In the genomic region with DNA sequence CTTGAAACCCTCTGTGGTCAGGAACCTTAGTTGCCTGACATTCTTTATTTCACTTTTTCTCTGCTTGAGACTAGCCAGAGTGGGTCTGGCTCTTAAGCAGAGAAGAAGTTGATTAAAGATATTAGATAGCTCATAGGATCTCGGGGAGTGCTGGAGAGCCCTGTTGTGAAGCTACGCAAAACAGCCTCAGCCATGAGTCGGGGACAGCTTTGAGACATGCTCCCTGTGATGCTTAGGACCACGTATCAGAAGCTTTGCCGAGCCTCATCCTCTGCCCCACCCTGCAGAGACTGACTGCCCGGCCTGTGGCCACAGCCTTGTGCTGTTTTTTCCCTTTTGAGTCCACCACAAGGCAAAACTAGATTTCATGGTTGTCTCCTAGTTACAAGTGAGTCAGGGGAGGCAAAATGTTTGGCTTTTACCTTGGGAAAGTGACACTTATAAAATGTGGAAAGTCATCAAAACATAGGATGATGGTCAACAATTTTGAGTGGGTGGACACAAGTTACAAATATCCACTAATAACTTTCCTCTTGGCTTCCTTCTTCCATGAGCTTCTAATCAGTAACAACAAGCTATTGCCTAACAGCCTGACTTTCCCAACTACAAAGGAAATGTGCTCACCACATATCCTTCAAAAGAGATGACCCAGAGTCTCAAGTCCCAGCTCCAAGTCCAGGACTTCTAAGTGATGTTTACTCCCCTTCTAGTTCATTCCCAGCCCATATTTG, we compare ENCODE assay signal across 9 cellular contexts.
A peak's percentile ranks its signal among the peaks of the same experiment; 100 is the strongest.
DNase-seq lines count a peak whose midpoint lies in the region; ATAC-seq and TF ChIP-seq lines count a peak whose summit lies in the region.
"Had no signal": no experiment of that assay in that cellular context is flagged by ENCODE, and none has a peak within 500 bp of the region (broad histone marks: within the 10 kb centered on the region; RNA-seq: fewer than 3 reads in every experiment).

No MANE protein-coding gene starts in this region.

- no peak overlapping the region for H2AK5ac ChIP-seq in mesenchymal stem cell (ENCODE audit: low read length, severe bottlenecking)

- H3K4me3 Mint-ChIP-seq in activated CD4-positive, alpha-beta T cell treated with anti-CD3 and anti-CD28 coated beads, Interleukin-2, amount 10 ng/mL, durations not matched to agents 7 days and 5 days = no peak overlapping the region
- H3K4me3 Mint-ChIP-seq: naive thymus-derived CD4-positive, alpha-beta T cell had no signal

- H3K4me1 ChIP-seq in mesenchymal stem cell (ENCODE audit: control insufficient read depth, insufficient read depth, low read depth, low read length) (peaks cover 2% of the 10 kb centered on the region), vagina (peaks cover 13% of the 10 kb centered on the region)

- H3K27me3 ChIP-seq in mesenchymal stem cell (ENCODE audit: control insufficient read depth in 1 of 2, insufficient read depth in 1 of 2, low read length in 2 of 2) = no peaks in the 10 kb centered on the region
- no peaks in the 10 kb centered on the region for H3K27me3 ChIP-seq in vagina

- peaks cover 38% of the 10 kb centered on the region for H3K36me3 Mint-ChIP-seq in activated CD4-positive, alpha-beta T cell treated with anti-CD3 and anti-CD28 coated beads, Interleukin-2, amount 10 ng/mL, durations not matched to agents 7 days and 5 days (ENCODE audit: low read depth)

- H3K9me3 ChIP-seq in mesenchymal stem cell (ENCODE audit: control insufficient read depth, low read length) = no peaks in the 10 kb centered on the region
- H3K9me3 ChIP-seq in vagina = no peaks in the 10 kb centered on the region

- no peak overlapping the region for H2BK120ac ChIP-seq in mesenchymal stem cell (ENCODE audit: low read depth, low read length)

- H2BK5ac ChIP-seq in mesenchymal stem cell (ENCODE audit: low read depth, low read length, poor library complexity, severe bottlenecking) = no peak overlapping the region

- H3K36me3 ChIP-seq in mesenchymal stem cell (ENCODE audit: control insufficient read depth in 1 of 2, insufficient read depth in 2 of 2, low read depth in 1 of 2, low read length in 2 of 2) = peaks cover 0 to 9% of the 10 kb centered on the region in 2 experiments
- H3K36me3 ChIP-seq in vagina = no peaks in the 10 kb centered on the region

- no peak overlapping the region for H3K14ac ChIP-seq in mesenchymal stem cell (ENCODE audit: low read length in 2 of 2)

- H2BK12ac ChIP-seq in mesenchymal stem cell (ENCODE audit: low read length in 2 of 2) = peak overlapping the region; percentile 0 to 73

- H2AFZ ChIP-seq in mesenchymal stem cell (ENCODE audit: low read depth, low read length) = no peak overlapping the region

- peak overlapping the region; percentile 66 for H3K9ac ChIP-seq in mesenchymal stem cell (ENCODE audit: low read length)

- peak overlapping the region in 1 of 2 experiments; percentile 47 for H3K4me3 ChIP-seq in mesenchymal stem cell (ENCODE audit: insufficient read depth in 1 of 2, low read depth in 1 of 2, low read length in 2 of 2)
- no peak overlapping the region for H3K4me3 ChIP-seq in vagina

- H3K27me3 Mint-ChIP-seq in activated CD4-positive, alpha-beta T cell treated with anti-CD3 and anti-CD28 coated beads, Interleukin-2, amount 10 ng/mL, durations not matched to agents 7 days and 5 days = no peaks in the 10 kb centered on the region
- H3K27me3 Mint-ChIP-seq: naive thymus-derived CD4-positive, alpha-beta T cell had no signal

- H3K4me2 ChIP-seq in mesenchymal stem cell (ENCODE audit: low read length, poor library complexity, severe bottlenecking) = no peak overlapping the region

- intact Hi-C loops in vagina (cut with DNase I) = no loop called here

- peaks cover 34% of the 10 kb centered on the region for H3K4me1 Mint-ChIP-seq in activated CD4-positive, alpha-beta T cell treated with anti-CD3 and anti-CD28 coated beads, Interleukin-2, amount 10 ng/mL, durations not matched to agents 7 days and 5 days

- H2BK15ac ChIP-seq in mesenchymal stem cell (ENCODE audit: low read depth, poor library complexity, severe bottlenecking) = no peak overlapping the region

- TF ChIP-seq CTCF in vagina (IDR thresholded peaks at IDR 0.05) = no peak

- CTCF ChIA-PET in activated CD4-positive, alpha-beta T cell treated with anti-CD3 and anti-CD28 coated beads, Interleukin-2, amount 10 ng/mL, durations not matched to agents 7 days and 5 days (lab: Charles Lee) = interaction anchor here (0.7 to 1.6 kb wide), 3 partner anchors 9 to 106 kb away, joined by 4 read pairs; no protein-coding TSS in a partner anchor

- H3K23ac ChIP-seq in mesenchymal stem cell (ENCODE audit: low read length in 2 of 2) = no peak overlapping the region

- peak overlapping the region in 1 of 2 experiments; percentile 42 for H3K4ac ChIP-seq in mesenchymal stem cell (ENCODE audit: low read depth in 1 of 2, low read length in 2 of 2)

- H3K9me3 Mint-ChIP-seq in activated CD4-positive, alpha-beta T cell treated with anti-CD3 and anti-CD28 coated beads, Interleukin-2, amount 10 ng/mL, durations not matched to agents 7 days and 5 days = peaks cover 4% of the 10 kb centered on the region

- 76% methylated on average over 6 of the region's 6 CpGs for WGBS in mesenchymal stem cell

- peaks cover 5% of the 10 kb centered on the region for H3K79me1 ChIP-seq in mesenchymal stem cell (replicated peaks; ENCODE audit: low read length, poor library complexity, severe bottlenecking)

- H4K91ac ChIP-seq in mesenchymal stem cell (ENCODE audit: low read length) = peak overlapping the region; percentile 74

- H3K27ac ChIP-seq in mesenchymal stem cell (ENCODE audit: low read length, poor library complexity, severe bottlenecking) = no peak overlapping the region
- peak overlapping the region; percentile 65 for H3K27ac ChIP-seq in vagina

- no peak for TF ChIP-seq POLR2A in vagina (IDR thresholded peaks at IDR 0.05)

- no peak for ATAC-seq in GM18498 (IDR thresholded peaks at IDR 0.05; ENCODE audit: unreplicated experiment)
- no peak for ATAC-seq in GM19467 (IDR thresholded peaks at IDR 0.05; ENCODE audit: unreplicated experiment)
- ATAC-seq: naive thymus-derived CD4-positive, alpha-beta T cell had no signal

- DNase-seq in activated CD4-positive, alpha-beta T cell treated with anti-CD3 and anti-CD28 coated beads, Interleukin-2, amount 10 ng/mL, durations not matched to agents 7 days and 5 days = no peak
- DNase-seq in activated CD4-positive, alpha-beta T cell treated with anti-CD3 and anti-CD28 coated beads, Interleukin-2, amount 50 U/mL, for 4 hours = no peak
- DNase-seq in dermis microvascular lymphatic vessel endothelial cell (ENCODE audit: low read depth in 2 of 2) = peak; percentile 52 to 82
- peak; percentile 88 for DNase-seq in mesenchymal stem cell
- no peak for DNase-seq in vagina (ENCODE audit: extremely low spot score in 2 of 2)
- no peak for DNase-seq in GOT3 (lab: John Stamatoyannopoulos, UW)
- DNase-seq: naive thymus-derived CD4-positive, alpha-beta T cell had no signal

- H3K27ac Mint-ChIP-seq in activated CD4-positive, alpha-beta T cell treated with anti-CD3 and anti-CD28 coated beads, Interleukin-2, amount 10 ng/mL, durations not matched to agents 7 days and 5 days = peak overlapping the region; percentile 31
- H3K27ac Mint-ChIP-seq: naive thymus-derived CD4-positive, alpha-beta T cell had no signal

- peak overlapping the region; percentile 41 to 46 for H3K18ac ChIP-seq in mesenchymal stem cell (ENCODE audit: low read depth in 1 of 2, low read length in 2 of 2)

- H4K8ac ChIP-seq in mesenchymal stem cell (ENCODE audit: low read length) = peak overlapping the region; percentile 1

- POLR2A ChIA-PET in activated CD4-positive, alpha-beta T cell treated with anti-CD3 and anti-CD28 coated beads, Interleukin-2, amount 10 ng/mL, durations not matched to agents 7 days and 5 days (lab: Charles Lee) = no interaction called here

Comparison
In these comparisons a context has a peak if more than half of its experiments do, and no peak if none do; other contexts are left out.
1. DNase-seq: peak in dermis microvascular lymphatic vessel endothelial cell (2 of 2) and mesenchymal stem cell (single experiment); none in activated CD4-positive, alpha-beta T cell treated with anti-CD3 and anti-CD28 coated beads, Interleukin-2, amount 10 ng/mL, durations not matched to agents 7 days and 5 days (single experiment), activated CD4-positive, alpha-beta T cell treated with anti-CD3 and anti-CD28 coated beads, Interleukin-2, amount 50 U/mL, for 4 hours (0 of 2), vagina (0 of 2) and GOT3 (single experiment).